Comparison of ENCODE assay signal across 8 cellular contexts in the genomic region with DNA sequence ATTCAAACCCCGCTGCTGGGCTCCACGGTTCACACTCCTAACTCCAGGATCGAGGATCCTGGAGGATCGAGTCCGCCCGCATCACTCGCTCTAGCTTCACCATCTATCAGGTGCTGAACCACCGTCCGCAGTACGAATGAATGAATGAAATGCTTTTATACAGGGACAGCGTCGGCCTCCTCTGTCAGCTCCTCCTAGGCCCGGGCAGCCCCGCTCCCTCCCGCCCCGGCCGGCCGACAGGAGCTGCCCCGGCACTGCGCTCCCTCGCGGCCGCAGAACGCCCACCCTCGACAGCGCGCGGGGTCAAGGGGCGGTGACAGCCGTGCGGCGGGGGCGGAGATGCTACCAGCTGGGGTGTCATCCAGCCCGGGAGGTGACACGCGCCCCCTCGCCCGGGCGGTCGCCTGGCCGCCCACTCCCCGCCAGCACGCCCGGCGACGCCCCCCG. TPM values are rescaled to one million over a fixed set of nuclear protein-coding genes. Genes with fewer than 3 reads are reported as not detected.
DNase-seq lines count a peak whose midpoint lies in the region; ATAC-seq, FAIRE-seq and TF ChIP-seq lines count a peak whose summit lies in the region.

No MANE protein-coding gene starts in this region.

- peak overlapping the region; percentile 90 for H3K4me2 ChIP-seq in OCI-LY3 (ENCODE audit: low read length)

- H3K4me1 ChIP-seq in OCI-LY3 (ENCODE audit: low read length) (peaks cover 25% of the 10 kb centered on the region), thymus (ENCODE audit: control insufficient read depth, insufficient read depth, low read length) (peaks cover 6% of the 10 kb centered on the region)

- H3K27me3 ChIP-seq in OCI-LY3 (ENCODE audit: low read depth, low read length): no peaks in the 10 kb centered on the region
- no peaks in the 10 kb centered on the region for H3K27me3 ChIP-seq in thymus (ENCODE audit: control insufficient read depth, insufficient read depth)

- peak overlapping the region; percentile 96 for H3K27ac Mint-ChIP-seq in activated T-helper 17 cell treated with anti-CD3 and anti-CD28 coated beads, Interleukin-2, amount 50 U/mL, for 72 hours

- no peaks in the 10 kb centered on the region for H3K9me3 Mint-ChIP-seq in activated T-helper 17 cell treated with anti-CD3 and anti-CD28 coated beads, Interleukin-2, amount 50 U/mL, for 72 hours

- H4K20me1 ChIP-seq in OCI-LY3 (ENCODE audit: insufficient read depth, low read length): no peaks in the 10 kb centered on the region

- peaks cover 20% of the 10 kb centered on the region for H3K79me2 ChIP-seq in OCI-LY3 (ENCODE audit: low read length)

- H3K27me3 Mint-ChIP-seq in activated T-helper 17 cell treated with anti-CD3 and anti-CD28 coated beads, Interleukin-2, amount 50 U/mL, for 72 hours: no peaks in the 10 kb centered on the region

- DNase-seq in AG20443 (ENCODE audit: low spot score) (peak; percentile 80), frontal cortex (ENCODE audit: low spot score in 2 of 2) (peak; percentile 76 to 80), omental fat pad (ENCODE audit: low spot score) (no peak)

- no peaks in the 10 kb centered on the region for H3K9me3 ChIP-seq in OCI-LY3 (ENCODE audit: insufficient read depth, low read length)
- H3K9me3 ChIP-seq in thymus (ENCODE audit: control insufficient read depth): no peaks in the 10 kb centered on the region

- peak overlapping the region; percentile 94 for H3K4me3 Mint-ChIP-seq in activated T-helper 17 cell treated with anti-CD3 and anti-CD28 coated beads, Interleukin-2, amount 50 U/mL, for 72 hours

- H3K27ac ChIP-seq in OCI-LY3 (ENCODE audit: low read length) (peak overlapping the region; percentile 83), thymus (ENCODE audit: low read depth) (peak overlapping the region; percentile 91)

- peak; percentile 57 for ATAC-seq in GM18867 (IDR thresholded peaks at IDR 0.05; ENCODE audit: unreplicated experiment)
- ATAC-seq in HG03135 (IDR thresholded peaks at IDR 0.05; ENCODE audit: unreplicated experiment): peak; percentile 75
- ATAC-seq in activated T-helper 17 cell treated with anti-CD3 and anti-CD28 coated beads, Interleukin-2, amount 50 U/mL, for 72 hours (replicated peaks): peak; percentile 76
- peak; percentile 86 for ATAC-seq in omental fat pad (ENCODE audit: low FRiP score)

- H2AFZ ChIP-seq in OCI-LY3 (ENCODE audit: low read depth, low read length): no peak overlapping the region

- H3K36me3 ChIP-seq in OCI-LY3 (replicated peaks; ENCODE audit: low read depth, low read length) (peaks cover 15% of the 10 kb centered on the region), thymus (ENCODE audit: control insufficient read depth, insufficient read depth) (peaks cover 9% of the 10 kb centered on the region)

- peaks cover 34% of the 10 kb centered on the region for H3K4me1 Mint-ChIP-seq in activated T-helper 17 cell treated with anti-CD3 and anti-CD28 coated beads, Interleukin-2, amount 50 U/mL, for 72 hours

- WGBS in thymus: 2% methylated on average over 47 of the region's 47 CpGs

- H3K36me3 Mint-ChIP-seq in activated T-helper 17 cell treated with anti-CD3 and anti-CD28 coated beads, Interleukin-2, amount 50 U/mL, for 72 hours (ENCODE audit: low read depth): peaks cover 41% of the 10 kb centered on the region

- H3K4me3 ChIP-seq in OCI-LY3 (ENCODE audit: low read length): peak overlapping the region; percentile 83
- peak overlapping the region; percentile 90 for H3K4me3 ChIP-seq in thymus (ENCODE audit: low read length)

- 0 out of 2 replicates have a peak, but pooled peaks have one; percentile 14 for TF ChIP-seq CTCF in OCI-LY3 (IDR thresholded peaks at IDR 0.05; ENCODE audit: low read depth, low read length)
- TF ChIP-seq CTCF in omental fat pad (IDR thresholded peaks at IDR 0.05): no peak

- peak overlapping the region; percentile 81 for H3K9ac ChIP-seq in OCI-LY3 (ENCODE audit: low read length)

- no peak for FAIRE-seq in frontal cortex (lab: Jason Lieb, UNC)

RNA-seq across cellular contexts. Expression of a gene that starts 0.5 kb away (rescaled TPM):
- total RNA-seq in activated T-helper 17 cell treated with anti-CD3 and anti-CD28 coated beads, Interleukin-2, amount 50 U/mL, for 72 hours: 100 to 1,000 TPM in 1 of 2 donors, 10 to 100 TPM in 1; 62.0 to 135 TPM
- total RNA-seq in frontal cortex: 46.9 TPM
- 10 to 100 TPM; 20.7 to 53.6 (median 27.8) TPM for total RNA-seq in omental fat pad
- polyA plus RNA-seq in thymus: 81.3 TPM

RNA-seq across cellular contexts. Expression of a gene that starts 28.7 kb away (rescaled TPM):
- total RNA-seq in activated T-helper 17 cell treated with anti-CD3 and anti-CD28 coated beads, Interleukin-2, amount 50 U/mL, for 72 hours: not detected
- total RNA-seq in frontal cortex: 0.82 TPM
- total RNA-seq in omental fat pad: not detected
- 0.11 TPM for polyA plus RNA-seq in thymus

RNA-seq across cellular contexts. Expression of a gene that starts 42.5 kb away (rescaled TPM):
- total RNA-seq in activated T-helper 17 cell treated with anti-CD3 and anti-CD28 coated beads, Interleukin-2, amount 50 U/mL, for 72 hours: not detected
- total RNA-seq in frontal cortex (not detected), omental fat pad (100 to 1,000 TPM in 3 of 4 donors, 10 to 100 TPM in 1; 65.7 to 157 (median 128) TPM)
- polyA plus RNA-seq in thymus: 9.5 TPM

RNA-seq across cellular contexts. Expression of a gene that starts 46.5 kb away (rescaled TPM):
- under 1 TPM in 1 of 2 donors, not detected in 1; 0.40 TPM for total RNA-seq in activated T-helper 17 cell treated with anti-CD3 and anti-CD28 coated beads, Interleukin-2, amount 50 U/mL, for 72 hours
- total RNA-seq in frontal cortex (0.41 TPM), omental fat pad (1 to 10 TPM in 2 of 4 donors, under 1 TPM in 2; 0.37 to 2.4 (median 1.0) TPM)
- 0.30 TPM for polyA plus RNA-seq in thymus

Comparison
In these comparisons a context has a peak if more than half of its experiments do, and no peak if none do; other contexts are left out.
1. RNA of a gene that starts 42.5 kb away (total RNA-seq): 65.7 to 157 TPM in omental fat pad; not detected in activated T-helper 17 cell treated with anti-CD3 and anti-CD28 coated beads, Interleukin-2, amount 50 U/mL, for 72 hours and not detected in frontal cortex (single experiment); every median in the first group is over 10 times any median in the second.
2. Peak in every context shown above with its lines, with median percentiles within 50 percentile points of each other: ATAC-seq.